9 cellular contexts compared by ENCODE assay signal in genomic region chr1:214476958-214477870, GRCh38.
DNase-seq lines count a peak whose midpoint lies in the region; ATAC-seq and TF ChIP-seq lines count a peak whose summit lies in the region.
"Had no signal": no experiment of that assay in that cellular context is flagged by ENCODE, and none has a peak within 500 bp of the region (broad histone marks: within the 10 kb centered on the region; RNA-seq: fewer than 3 reads in every experiment).

No MANE protein-coding gene starts in this region.

- H3K4me3 ChIP-seq in mesodermal cell (ENCODE audit: extremely low read depth, insufficient read depth, low read length, poor library complexity, severe bottlenecking) = no peak overlapping the region

- intact Hi-C loops in left colon (cut with DNase I, micrococcal nuclease) = no loop called here

- H3K27ac ChIP-seq in mesodermal cell (ENCODE audit: low read depth, low read length, severe bottlenecking) = peak overlapping the region; percentile 1

- H3K36me3 Mint-ChIP-seq in chondrocyte (ENCODE audit: low read depth) = no peaks in the 10 kb centered on the region

- H3K36me3 ChIP-seq in mesodermal cell (ENCODE audit: control insufficient read depth, insufficient read depth, low read length) = peaks cover under 1% of the 10 kb centered on the region

- H3K4me1 Mint-ChIP-seq in chondrocyte (ENCODE audit: low read depth) = peaks cover 77% of the 10 kb centered on the region

- H3K4me3 Mint-ChIP-seq in chondrocyte (ENCODE audit: unreplicated experiment) = no peak overlapping the region
- H3K4me3 Mint-ChIP-seq: CD4-positive, alpha-beta T cell had no signal

- H3K27me3 Mint-ChIP-seq in chondrocyte (ENCODE audit: low read depth) = no peaks in the 10 kb centered on the region

- H3K9me3 Mint-ChIP-seq in chondrocyte (ENCODE audit: low read depth) = peaks cover under 1% of the 10 kb centered on the region
- H3K9me3 Mint-ChIP-seq: CD4-positive, alpha-beta T cell had no signal

- no peak for TF ChIP-seq CTCF in chondrocyte (IDR thresholded peaks at IDR 0.05)

- H3K9me3 ChIP-seq in mesodermal cell (ENCODE audit: control insufficient read depth, low read length) = no peaks in the 10 kb centered on the region

- ATAC-seq in left colon = no peak
- ATAC-seq in GM21619 (IDR thresholded peaks at IDR 0.05; ENCODE audit: unreplicated experiment) = no peak

- DNase-seq in AG08395 (ENCODE audit: low spot score) = peak; percentile 89
- DNase-seq in HPDE6-E6E7 (ENCODE audit: extremely low spot score) = peak; percentile 81
- no peak for DNase-seq in chondrocyte (ENCODE audit: low spot score)
- DNase-seq in left colon = no peak
- no peak for DNase-seq in NCI-H526 (lab: John Stamatoyannopoulos, UW)
- DNase-seq in HT-29 (ENCODE audit: low spot score) = no peak
- DNase-seq: CD4-positive, alpha-beta T cell had no signal

- peaks cover 45% of the 10 kb centered on the region for H3K4me1 ChIP-seq in mesodermal cell (ENCODE audit: control insufficient read depth, insufficient read depth, low read length, poor library complexity, severe bottlenecking)

- H3K27ac Mint-ChIP-seq in chondrocyte (ENCODE audit: unreplicated experiment) = peak overlapping the region; percentile 96
- H3K27ac Mint-ChIP-seq: CD4-positive, alpha-beta T cell had no signal

- WGBS in mesodermal cell (ENCODE audit: insufficient coverage in 2 of 2), 2 experiments = 88 to 90% methylated on average over 5 of the region's 7 CpGs

Comparison
In these comparisons a context has a peak if more than half of its experiments do, and no peak if none do; other contexts are left out.
1. DNase-seq: peak in AG08395 (single experiment) and HPDE6-E6E7 (single experiment); none in chondrocyte (single experiment), left colon (0 of 2), NCI-H526 (0 of 2) and HT-29 (single experiment).